In the genomic region with DNA sequence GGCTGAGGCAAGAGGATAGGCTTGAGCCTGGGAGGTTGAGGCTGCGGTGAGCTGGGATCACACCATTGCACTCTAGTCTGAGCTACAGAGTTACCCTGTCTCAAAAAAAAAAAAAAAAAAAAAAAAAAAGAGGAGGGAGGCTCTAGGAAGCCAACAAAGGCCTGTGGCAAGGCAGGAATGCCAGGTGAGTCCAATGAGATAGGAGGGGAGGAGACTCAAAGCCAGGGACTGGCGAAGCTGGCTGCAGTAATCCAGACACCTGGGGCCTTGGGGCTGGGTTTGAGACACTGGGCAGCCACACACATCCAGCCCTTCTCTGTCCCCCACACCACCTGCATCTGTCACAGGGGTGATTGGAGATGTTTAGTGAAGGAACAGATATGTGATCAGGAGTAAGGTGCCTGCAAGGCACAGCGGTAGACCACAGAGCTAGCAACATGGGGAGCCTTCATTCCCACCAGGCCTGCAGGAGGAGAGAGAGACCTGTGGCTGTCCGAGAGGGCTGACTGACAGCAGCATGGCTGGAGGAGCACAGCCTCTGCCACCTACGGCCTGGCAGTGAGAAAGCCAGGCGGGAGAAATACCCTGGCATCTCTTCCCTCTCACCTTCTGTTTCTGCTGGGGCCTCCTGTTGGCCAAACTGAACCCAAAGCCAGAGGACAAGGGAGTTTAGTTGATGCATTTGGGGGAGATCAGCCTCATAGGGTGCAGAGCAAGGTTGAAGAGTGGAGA, we compare ENCODE assay signal across 16 cellular contexts. TPM values are rescaled to one million over a fixed set of nuclear protein-coding genes. Genes with fewer than 3 reads are reported as not detected.
"Had no signal": no experiment of that assay in that cellular context is flagged by ENCODE, and none has a peak within 500 bp of the region (broad histone marks: within the 10 kb centered on the region; RNA-seq: fewer than 3 reads in every experiment).

No MANE protein-coding gene starts in this region.

- DNase-seq: activated CD4-positive, alpha-beta T cell treated with anti-CD3 and anti-CD28 coated beads for 1 hour; activated CD4-positive, alpha-beta T cell treated with anti-CD3 and anti-CD28 coated beads, Interleukin-2, amount 50 U/mL, for 48 hours; activated CD8-positive, alpha-beta memory T cell treated with anti-CD3 and anti-CD28 coated beads, Interleukin-2, amount 10 ng/mL, durations not matched to agents 7 days and 5 days; activated effector memory CD4-positive, alpha-beta T cell treated with anti-CD3 and anti-CD28 coated beads, Interleukin-2, amount 50 U/mL, for 16 hours; activated naive CD8-positive, alpha-beta T cell treated with anti-CD3 and anti-CD28 coated beads for 36 hours; activated T-cell treated with anti-CD3 and anti-CD28 coated beads, Interleukin-2, amount 50 U/mL, for 4 hours; esophagus squamous epithelium; foreskin fibroblast; heart left ventricle; left lung; mesendoderm; psoas muscle; right lobe of liver; thyroid gland had no signal

- ATAC-seq: activated CD8-positive, alpha-beta memory T cell treated with anti-CD3 and anti-CD28 coated beads, Interleukin-2, amount 10 ng/mL, durations not matched to agents 7 days and 5 days; activated T-cell treated with anti-CD3 and anti-CD28 coated beads, Interleukin-2, amount 50 U/mL, for 4 hours; heart left ventricle; left lung; psoas muscle; right lobe of liver; stimulated activated effector memory CD8-positive, alpha-beta T cell treated with anti-CD3 and anti-CD28 coated beads, Interleukin-12 subunit alpha, Interleukin-12 subunit beta, amount 100 ng/mL, for 72 hours had no signal

RNA-seq across cellular contexts. Expression of a gene that starts 19.8 kb away (rescaled TPM):
- total RNA-seq: activated naive CD8-positive, alpha-beta T cell treated with anti-CD3 and anti-CD28 coated beads for 36 hours; esophagus squamous epithelium; left lung; osteoblast; right lobe of liver; thyroid gland had no signal
